In the genomic region with DNA sequence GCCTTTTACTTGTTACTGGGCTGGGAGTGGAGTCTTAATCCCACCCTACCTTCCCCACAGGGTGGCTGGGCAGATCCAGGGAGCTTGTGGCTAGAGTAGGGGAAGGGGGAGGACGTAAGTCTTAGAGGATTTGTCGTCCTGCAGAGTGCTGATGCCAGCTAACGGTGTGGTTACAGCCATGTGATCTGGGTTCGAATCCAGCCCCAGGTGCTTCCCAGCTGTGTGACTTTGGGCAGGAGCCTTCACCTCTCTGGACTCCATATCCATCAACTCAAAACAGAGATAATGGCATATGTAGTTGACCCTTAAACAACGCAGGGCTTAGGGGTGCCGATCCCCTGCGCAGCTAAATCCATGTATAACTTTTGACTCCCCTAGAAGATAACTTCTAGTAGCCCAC, we compare ENCODE assay signal across 17 cellular contexts.
DNase-seq lines count a peak whose midpoint lies in the region; ATAC-seq, FAIRE-seq and TF ChIP-seq lines count a peak whose summit lies in the region.
"Had no signal": no experiment of that assay in that cellular context is flagged by ENCODE, and none has a peak within 500 bp of the region (broad histone marks: within the 10 kb centered on the region; RNA-seq: fewer than 3 reads in every experiment).

No MANE protein-coding gene starts in this region.

- no peak overlapping the region for H2AFZ ChIP-seq in K562 (ENCODE audit: low read depth, low read length)
- H2AFZ ChIP-seq in mesenchymal stem cell (ENCODE audit: low read depth, low read length), result no peak overlapping the region
- H2AFZ ChIP-seq: GM23338 had no signal

- CTCF ChIA-PET in MCF 10A (lab: Yijun Ruan, JAX) (interaction anchor here (0.6 to 2.4 kb wide), 3 partner anchors 22 to 66 kb away, joined by 3 to 9 read pairs (median 3); no protein-coding TSS in a partner anchor), K562 (lab: Yijun Ruan, JAX; ENCODE audit: low intra/inter-chr PET ratio) (no interaction called here)

- no peak overlapping the region for H2BK120ac ChIP-seq in mesenchymal stem cell (ENCODE audit: low read depth, low read length)

- no peak overlapping the region for H3K14ac ChIP-seq in mesenchymal stem cell (ENCODE audit: low read length in 2 of 2)

- H3K23ac ChIP-seq in mesenchymal stem cell (ENCODE audit: low read length in 2 of 2), result no peak overlapping the region

- BruUV-seq in MCF 10A (replicated peaks; lab: Mats Ljungman, UMichigan) (no TSS peak), K562 (replicated peaks; lab: Mats Ljungman, UMichigan) (no TSS peak)

- H4K91ac ChIP-seq in mesenchymal stem cell (ENCODE audit: low read length), result no peak overlapping the region

- H3K27me3 Mint-ChIP-seq in MCF 10A (ENCODE audit: insufficient read depth, unreplicated experiment), result no peaks in the 10 kb centered on the region
- H3K27me3 Mint-ChIP-seq: CD4-positive, alpha-beta memory T cell had no signal

- TF ChIP-seq RAD21 in K562 (CRISPR knock-in tag; conservative IDR thresholded peaks at IDR 0.05 in 1 of 2, IDR thresholded peaks at IDR 0.05 in 1 of 2), result no peak

- H3K27ac Mint-ChIP-seq in MCF 10A (ENCODE audit: low read depth, unreplicated experiment), result peak overlapping the region; percentile 31
- H3K27ac Mint-ChIP-seq: CD4-positive, alpha-beta memory T cell; GM23338 had no signal

- no peak overlapping the region for H3K4ac ChIP-seq in mesenchymal stem cell (ENCODE audit: low read depth in 1 of 2, low read length in 2 of 2)

- H3K4me2 ChIP-seq in K562 (ENCODE audit: insufficient read depth, low read length) (no peak overlapping the region), mesenchymal stem cell (ENCODE audit: low read length, poor library complexity, severe bottlenecking) (no peak overlapping the region)
- H3K4me2 ChIP-seq: BLaER1, GM23338 had no signal

- H3K4me3 ChIP-seq in breast epithelium (no peak overlapping the region), K562 (no peak overlapping the region), mesenchymal stem cell (ENCODE audit: insufficient read depth in 1 of 2, low read depth in 1 of 2, low read length in 2 of 2) (no peak overlapping the region)
- H3K4me3 ChIP-seq: BLaER1, GM23338 had no signal

- H3K27me3 ChIP-seq in breast epithelium (no peaks in the 10 kb centered on the region), K562 (ENCODE audit: control insufficient read depth in 2 of 2, insufficient read depth in 2 of 2, low read length in 2 of 2) (no peaks in the 10 kb centered on the region), mesenchymal stem cell (ENCODE audit: control insufficient read depth in 1 of 2, insufficient read depth in 1 of 2, low read length in 2 of 2) (no peaks in the 10 kb centered on the region)
- H3K27me3 ChIP-seq: BLaER1 had no signal

- TF ChIP-seq POLR2A in breast epithelium (IDR thresholded peaks at IDR 0.05) (no peak), K562 (conservative IDR thresholded peaks at IDR 0.05) (no peak)

- POLR2A ChIA-PET in MCF 10A (lab: Yijun Ruan, JAX) (no interaction called here), K562 (lab: Yijun Ruan, JAX) (interaction anchor here (0.7 kb wide), 1 partner anchor 1031 kb away, joined by 3 read pairs; no protein-coding TSS in a partner anchor)

- H3K79me2 ChIP-seq in K562 (ENCODE audit: control insufficient read depth, insufficient read depth, low read length), result no peaks in the 10 kb centered on the region

- WGBS in K562 (ENCODE audit: insufficient coverage, low coverage, missing lambda C conversion rate), result 72% methylated on average over 7 of the region's 7 CpGs
- WGBS in mesenchymal stem cell, result 71% methylated on average over 6 of the region's 7 CpGs

- no peak overlapping the region for H2BK5ac ChIP-seq in mesenchymal stem cell (ENCODE audit: low read depth, low read length, poor library complexity, severe bottlenecking)

- no peak for TF ChIP-seq EP300 in K562 (IDR thresholded peaks at IDR 0.05; ENCODE audit: low read length)

- H2BK15ac ChIP-seq in mesenchymal stem cell (ENCODE audit: low read depth, poor library complexity, severe bottlenecking), result no peak overlapping the region

- ATAC-seq in K562 (no peak), HG03039 (IDR thresholded peaks at IDR 0.05; ENCODE audit: unreplicated experiment) (no peak)
- ATAC-seq: GM23338 had no signal

- H4K20me1 ChIP-seq in K562 (replicated peaks; ENCODE audit: control insufficient read depth, insufficient read depth, low read length), result no peaks in the 10 kb centered on the region; the same call in 1 of the 2 replicates

- H3K9me1 ChIP-seq in K562 (ENCODE audit: control insufficient read depth, insufficient read depth, low read length), result no peaks in the 10 kb centered on the region

- H2BK12ac ChIP-seq in mesenchymal stem cell (ENCODE audit: low read length in 2 of 2), result no peak overlapping the region

- H3K9ac ChIP-seq in K562 (ENCODE audit: insufficient read depth in 1 of 2, low read depth in 2 of 2, low read length in 2 of 2) (no peak overlapping the region), mesenchymal stem cell (ENCODE audit: low read length) (peak overlapping the region; percentile 74)
- H3K9ac ChIP-seq: BLaER1 had no signal

- no peak overlapping the region for H3K4me3 Mint-ChIP-seq in MCF 10A (ENCODE audit: unreplicated experiment)
- H3K4me3 Mint-ChIP-seq: CD14-positive monocyte; CD4-positive, alpha-beta memory T cell; GM23338 had no signal

- in situ Hi-C loops in K562 (cut with MboI), result loop anchor here (10.0 kb wide), 2 partner anchors 930 to 1080 kb away; no protein-coding TSS in a partner anchor

- H3K79me1 ChIP-seq in mesenchymal stem cell (replicated peaks; ENCODE audit: low read length, poor library complexity, severe bottlenecking), result peaks cover 30% of the 10 kb centered on the region

- H3K27ac ChIP-seq in breast epithelium (no peak overlapping the region), K562 (ENCODE audit: extremely low read depth, low read depth, low read length) (no peak overlapping the region), mesenchymal stem cell (ENCODE audit: low read length, poor library complexity, severe bottlenecking) (no peak overlapping the region)
- H3K27ac ChIP-seq: BLaER1 had no signal

- no peaks in the 10 kb centered on the region for H3K36me3 Mint-ChIP-seq in MCF 10A (ENCODE audit: insufficient read depth, unreplicated experiment)
- H3K36me3 Mint-ChIP-seq: CD14-positive monocyte; CD4-positive, alpha-beta memory T cell had no signal

- H2AK5ac ChIP-seq in mesenchymal stem cell (ENCODE audit: low read length, severe bottlenecking), result peak overlapping the region; percentile 23

- no peak for TF ChIP-seq CTCF in MCF 10A (IDR thresholded peaks at IDR 0.05; ENCODE audit: unreplicated experiment)
- no peak for TF ChIP-seq CTCF in breast epithelium (IDR thresholded peaks at IDR 0.05)
- TF ChIP-seq CTCF in K562 (IDR thresholded peaks at IDR 0.05 in 2 of 3, conservative IDR thresholded peaks at IDR 0.05 in 1 of 3; ENCODE audit: insufficient read depth in 2 of 3, low read depth in 1 of 3, low read length in 3 of 3), result no peak

- no peaks in the 10 kb centered on the region for H3K4me1 Mint-ChIP-seq in MCF 10A (ENCODE audit: insufficient read depth, unreplicated experiment)
- H3K4me1 Mint-ChIP-seq: CD14-positive monocyte, GM23338 had no signal

- H4K8ac ChIP-seq in mesenchymal stem cell (ENCODE audit: low read length), result peak overlapping the region; percentile 16

- H3K4me1 ChIP-seq in breast epithelium (no peaks in the 10 kb centered on the region), K562 (replicated peaks in 1 of 2; ENCODE audit: control insufficient read depth in 2 of 2, insufficient read depth in 2 of 2, low read length in 2 of 2) (no peaks in the 10 kb centered on the region), mesenchymal stem cell (ENCODE audit: control insufficient read depth, insufficient read depth, low read depth, low read length) (peaks cover 15% of the 10 kb centered on the region)

- no peaks in the 10 kb centered on the region for H3K36me3 ChIP-seq in breast epithelium
- H3K36me3 ChIP-seq in K562 (ENCODE audit: control insufficient read depth, insufficient read depth, low read length), result peaks cover 14% of the 10 kb centered on the region; the same call in 2 of the 3 replicates
- H3K36me3 ChIP-seq in mesenchymal stem cell (ENCODE audit: control insufficient read depth in 1 of 2, insufficient read depth in 2 of 2, low read depth in 1 of 2, low read length in 2 of 2), result peaks cover 11 to 52% of the 10 kb centered on the region in 2 experiments

- no peaks in the 10 kb centered on the region for H3K9me3 Mint-ChIP-seq in MCF 10A (ENCODE audit: unreplicated experiment)
- H3K9me3 Mint-ChIP-seq: CD14-positive monocyte, GM23338 had no signal

- no peak for FAIRE-seq in K562 (lab: Jason Lieb, UNC)
- FAIRE-seq: GM12892 had no signal

- no peak overlapping the region for H3K18ac ChIP-seq in mesenchymal stem cell (ENCODE audit: low read depth in 1 of 2, low read length in 2 of 2)

- no peak for DNase-seq in MCF 10A (ENCODE audit: unreplicated experiment)
- DNase-seq in breast epithelium (ENCODE audit: low spot score in 2 of 2), result no peak
- DNase-seq in K562 (ENCODE audit: extremely low read depth in 1 of 4, low spot score in 3 of 4), result no peak
- no peak for DNase-seq in mesenchymal stem cell
- DNase-seq in NCI-H69 (lab: John Stamatoyannopoulos, UW), result no peak
- no peak for DNase-seq in HPDE6-E6E7 (ENCODE audit: extremely low spot score)
- DNase-seq: 8988T; CD4-positive, alpha-beta memory T cell; DMS153; DMS79; GDM1; H7 had no signal

- H3K9me3 ChIP-seq in breast epithelium (no peaks in the 10 kb centered on the region), K562 (replicated peaks; ENCODE audit: control insufficient read depth, insufficient read depth, low read depth, low read length) (no peaks in the 10 kb centered on the region), mesenchymal stem cell (ENCODE audit: control insufficient read depth, low read length) (no peaks in the 10 kb centered on the region)
- H3K9me3 ChIP-seq: BLaER1 had no signal

- intact Hi-C loops in MCF 10A (cut with micrococcal nuclease) (no loop called here), breast epithelium (cut with DNase I; ENCODE audit: low total_unique reads) (no loop called here), K562 (cut with micrococcal nuclease) (loop anchor here (5.0 to 10.0 kb wide), 4 partner anchors 268 to 1080 kb away; no protein-coding TSS in a partner anchor)

TF ChIP-seq in K562, 482 proteins besides CTCF, POLR2A, EP300 and RAD21 (continues in another document):
- TF ChIP-seq TAF1 (IDR thresholded peaks at IDR 0.05; ENCODE audit: control insufficient read depth, extremely low read depth, insufficient read depth, low read length, severe bottlenecking) (no peak), CBX3 (IDR thresholded peaks at IDR 0.05; ENCODE audit: borderline replicate concordance in 1 of 2, low read length in 2 of 2) (no peak), ZNF717 (CRISPR knock-in tag; IDR thresholded peaks at IDR 0.05) (no peak), MCM5 (IDR thresholded peaks at IDR 0.05; ENCODE audit: low read depth) (no peak)
